In genomic region chr5:159105318-159106053, GRCh38 we compare ENCODE assay signal across 10 cellular contexts. TPM values are rescaled to one million over a fixed set of nuclear protein-coding genes. Genes with fewer than 3 reads are reported as not detected.
DNase-seq lines count a peak whose midpoint lies in the region; ATAC-seq and TF ChIP-seq lines count a peak whose summit lies in the region.
"Had no signal": no experiment of that assay in that cellular context is flagged by ENCODE, and none has a peak within 500 bp of the region (broad histone marks: within the 10 kb centered on the region; RNA-seq: fewer than 3 reads in every experiment).

No MANE protein-coding gene starts in this region.

- H3K9me3 Mint-ChIP-seq in endothelial cell (ENCODE audit: unreplicated experiment): no peaks in the 10 kb centered on the region

- H3K4me3 ChIP-seq in GM06990 (replicated peaks; ENCODE audit: low read depth, low read length) (peak overlapping the region; percentile 61), Karpas-422 (ENCODE audit: low read length) (peak overlapping the region; percentile 45), rectal smooth muscle tissue (ENCODE audit: low read length) (peak overlapping the region; percentile 20)

- H3K9me2 ChIP-seq in Karpas-422 (replicated peaks; ENCODE audit: insufficient read depth, low read length): no peaks in the 10 kb centered on the region

- H3K27me3 ChIP-seq in GM06990 (replicated peaks; ENCODE audit: control insufficient read depth, insufficient read depth, low read length) (no peaks in the 10 kb centered on the region), Karpas-422 (ENCODE audit: low read length) (no peaks in the 10 kb centered on the region), rectal smooth muscle tissue (ENCODE audit: control insufficient read depth, insufficient read depth, low read length) (peaks cover 26% of the 10 kb centered on the region)

- no peak overlapping the region for H3K27ac Mint-ChIP-seq in endothelial cell (ENCODE audit: unreplicated experiment)

- ATAC-seq in GM18511 (IDR thresholded peaks at IDR 0.05; ENCODE audit: unreplicated experiment) (no peak), HG02884 (IDR thresholded peaks at IDR 0.05; ENCODE audit: unreplicated experiment) (no peak)

- TF ChIP-seq CTCF in GM06990 (IDR thresholded peaks at IDR 0.05; ENCODE audit: insufficient read depth, low read length, poor library complexity, severe bottlenecking) (no peak), endothelial cell (IDR thresholded peaks at IDR 0.05; ENCODE audit: unreplicated experiment) (no peak)

- H2AFZ ChIP-seq in Karpas-422 (ENCODE audit: low read length): no peak overlapping the region

- peaks cover 79% of the 10 kb centered on the region for H3K4me1 ChIP-seq in Karpas-422 (ENCODE audit: low read length)
- no peaks in the 10 kb centered on the region for H3K4me1 ChIP-seq in rectal smooth muscle tissue (ENCODE audit: control insufficient read depth, insufficient read depth, low read length)

- H3K27ac ChIP-seq in Karpas-422 (ENCODE audit: low read length) (no peak overlapping the region), rectal smooth muscle tissue (ENCODE audit: low read depth, low read length) (no peak overlapping the region)

- peaks cover 31% of the 10 kb centered on the region for H3K27me3 Mint-ChIP-seq in endothelial cell (ENCODE audit: unreplicated experiment)

- H3K79me2 ChIP-seq in Karpas-422 (ENCODE audit: low read length): peaks cover 9% of the 10 kb centered on the region; the same call in 1 of the 2 replicates

- DNase-seq in GM06990 (ENCODE audit: extremely low read depth, insufficient read length) (peak; percentile 63), Karpas-422 (peak; percentile 51), endothelial cell (ENCODE audit: low spot score) (peak; percentile 36), NCI-H2081 (lab: John Stamatoyannopoulos, UW) (no peak), AML-193 (lab: John Stamatoyannopoulos, UW) (no peak)
- DNase-seq: NCI-H146 had no signal

- H3K4me2 ChIP-seq in Karpas-422 (ENCODE audit: low read depth, low read length, poor library complexity, severe bottlenecking): peak overlapping the region; percentile 61

- H4K20me1 ChIP-seq in Karpas-422 (ENCODE audit: insufficient read depth, low read depth, low read length): peaks cover 26% of the 10 kb centered on the region; the same call in 1 of the 2 replicates

- no peaks in the 10 kb centered on the region for H3K36me3 Mint-ChIP-seq in endothelial cell (ENCODE audit: low read depth, unreplicated experiment)

- H3K36me3 ChIP-seq in GM06990 (ENCODE audit: control insufficient read depth, insufficient read depth, low read length) (no peaks in the 10 kb centered on the region), Karpas-422 (ENCODE audit: insufficient read depth, low read length) (no peaks in the 10 kb centered on the region; the same call in 1 of the 2 replicates), rectal smooth muscle tissue (ENCODE audit: control insufficient read depth, insufficient read depth, low read length) (no peaks in the 10 kb centered on the region)
- H3K36me3 ChIP-seq: gastroesophageal sphincter had no signal

- peak overlapping the region; percentile 81 for H3K4me3 Mint-ChIP-seq in endothelial cell (ENCODE audit: unreplicated experiment)

- H3K9ac ChIP-seq in Karpas-422 (ENCODE audit: low read length): peak overlapping the region; percentile 40
- H3K9ac ChIP-seq in rectal smooth muscle tissue (ENCODE audit: low read length): no peak overlapping the region

- peaks cover 27% of the 10 kb centered on the region for H3K4me1 Mint-ChIP-seq in endothelial cell (ENCODE audit: unreplicated experiment)

- no peaks in the 10 kb centered on the region for H3K9me3 ChIP-seq in Karpas-422 (ENCODE audit: low read length)
- H3K9me3 ChIP-seq: gastroesophageal sphincter had no signal

RNA-seq across cellular contexts. Expression of gene EBF1, which starts 5.8 kb away (rescaled TPM):
- total RNA-seq in Karpas-422 (2014; rRNA removed; shearing (Covaris generic); ENCODE audit: low replicate concordance): 93.1 and 101 TPM in 2 replicates
- total RNA-seq in endothelial cell (ENCODE audit: unreplicated experiment): 8.4 TPM

Comparison
In these comparisons a context has a peak if more than half of its experiments do, and no peak if none do; other contexts are left out.
1. DNase-seq: peak in GM06990 (single experiment), Karpas-422 (single experiment) and endothelial cell (single experiment); none in NCI-H2081 (0 of 2) and AML-193 (0 of 2).
2. Peak in every context shown above with its lines, with median percentiles within 50 percentile points of each other: H3K4me3 ChIP-seq.